Comparison of ENCODE assay signal across 17 cellular contexts in the genomic region with DNA sequence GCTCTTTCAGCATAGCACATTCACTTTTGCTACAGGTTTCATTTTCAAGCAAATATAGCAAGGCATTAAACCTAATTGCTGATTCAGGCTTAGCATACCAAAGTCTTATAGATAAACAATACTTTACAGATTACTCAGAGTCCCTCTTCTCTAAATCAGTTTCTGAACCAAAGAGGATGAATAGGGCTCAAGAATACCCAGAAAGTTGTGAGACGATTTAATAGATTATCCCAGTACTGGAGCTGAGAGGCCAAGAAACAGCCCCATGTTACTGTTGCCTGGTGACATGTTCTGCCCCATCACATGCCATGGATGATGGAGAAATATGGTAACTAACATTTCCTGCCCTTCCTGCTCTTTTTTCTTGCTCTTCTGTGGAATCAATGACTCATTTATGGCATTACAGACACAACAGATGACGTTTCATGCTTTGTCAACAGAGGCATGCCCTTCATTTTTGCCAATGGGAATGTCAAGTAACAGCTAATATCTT. TPM values are rescaled to one million over a fixed set of nuclear protein-coding genes. Genes with fewer than 3 reads are reported as not detected.
A peak's percentile ranks its signal among the peaks of the same experiment; 100 is the strongest.
DNase-seq lines count a peak whose midpoint lies in the region; TF ChIP-seq lines count a peak whose summit lies in the region.
"Had no signal": no experiment of that assay in that cellular context is flagged by ENCODE, and none has a peak within 500 bp of the region (broad histone marks: within the 10 kb centered on the region; RNA-seq: fewer than 3 reads in every experiment).

No MANE protein-coding gene starts in this region.

- DNase-seq in MCF 10A (ENCODE audit: unreplicated experiment), result peak; percentile 68
- no peak for DNase-seq in breast epithelium (ENCODE audit: low spot score in 2 of 2)
- peak; percentile 29 for DNase-seq in SK-MEL-5 (ENCODE audit: low read depth, low spot score)
- peak; percentile 80 for DNase-seq in fibroblast of the aortic adventitia (ENCODE audit: low read depth)
- DNase-seq in type B pancreatic cell (ENCODE audit: extremely low spot score, unreplicated experiment), result no peak
- no peak for DNase-seq in posterior vena cava (ENCODE audit: low spot score)
- no peak for DNase-seq in medulla oblongata (ENCODE audit: extremely low spot score)
- DNase-seq in NCI-H345 treated with DMSO at 0.1 percent for 48 hours (lab: John Stamatoyannopoulos, UW; ENCODE audit: unreplicated experiment), result no peak
- DNase-seq: activated CD4-positive, alpha-beta T cell treated with anti-CD3 and anti-CD28 coated beads, Interleukin-2, amount 50 U/mL, for 48 hours; BE2C; hippocampal formation; naive thymus-derived CD8-positive, alpha-beta T cell; NCI-H2081 treated with DMSO at 0.1 percent for 48 hours; SHP77 treated with DMSO at 0.1 percent for 48 hours; stimulated activated CD4-positive, alpha-beta T cell treated with anti-CD3 and anti-CD28 coated beads, Interleukin-4, amount 100 ng/mL, for 24 hours had no signal

- peak overlapping the region in 1 of 2 donors; percentile 13 for H3K27ac ChIP-seq in breast epithelium
- H3K27ac ChIP-seq: vagina had no signal

- H3K4me1 ChIP-seq in breast epithelium, result no peaks in the 10 kb centered on the region
- H3K4me1 ChIP-seq: BE2C had no signal

- no TSS peak for BruUV-seq in MCF 10A (replicated peaks; lab: Mats Ljungman, UMichigan)

- no peaks in the 10 kb centered on the region for H3K27me3 Mint-ChIP-seq in MCF 10A (ENCODE audit: insufficient read depth, unreplicated experiment)
- H3K27me3 Mint-ChIP-seq in type B pancreatic cell, result no peaks in the 10 kb centered on the region

- TF ChIP-seq CTCF in MCF 10A (IDR thresholded peaks at IDR 0.05; ENCODE audit: unreplicated experiment) (no peak), breast epithelium (IDR thresholded peaks at IDR 0.05) (no peak), fibroblast of the aortic adventitia (IDR thresholded peaks at IDR 0.05; ENCODE audit: insufficient read depth, low read length) (no peak), type B pancreatic cell (conservative IDR thresholded peaks at IDR 0.05) (no peak)

- H3K4me3 Mint-ChIP-seq in MCF 10A (ENCODE audit: unreplicated experiment) (no peak overlapping the region), type B pancreatic cell (no peak overlapping the region)
- H3K4me3 Mint-ChIP-seq: naive thymus-derived CD8-positive, alpha-beta T cell had no signal

- H3K36me3 ChIP-seq in breast epithelium, result no peaks in the 10 kb centered on the region
- H3K36me3 ChIP-seq: BE2C, vagina had no signal

- no peak for TF ChIP-seq POLR2A in breast epithelium (IDR thresholded peaks at IDR 0.05)

- H3K27ac Mint-ChIP-seq in MCF 10A (ENCODE audit: low read depth, unreplicated experiment) (peak overlapping the region; percentile 93), type B pancreatic cell (peak overlapping the region; percentile 79)
- H3K27ac Mint-ChIP-seq: naive thymus-derived CD8-positive, alpha-beta T cell had no signal

- H3K9me3 Mint-ChIP-seq in MCF 10A (ENCODE audit: unreplicated experiment) (peaks cover 14% of the 10 kb centered on the region), type B pancreatic cell (peaks cover 23% of the 10 kb centered on the region)
- H3K9me3 Mint-ChIP-seq: naive thymus-derived CD8-positive, alpha-beta T cell had no signal

- H3K9me3 ChIP-seq in breast epithelium, result no peaks in the 10 kb centered on the region
- H3K9me3 ChIP-seq: BE2C, vagina had no signal

- H3K4me3 ChIP-seq in breast epithelium (no peak overlapping the region), fibroblast of the aortic adventitia (ENCODE audit: low read depth, low read length) (no peak overlapping the region)
- H3K4me3 ChIP-seq: GM12878, vagina had no signal

- in situ Hi-C loops in SK-MEL-5 (cut with HindIII; ENCODE audit: low pct_unique_long_range_greater_than_20kb, low sequenced_read_pairs), result no loop called here

- peaks cover 20% of the 10 kb centered on the region for H3K4me1 Mint-ChIP-seq in MCF 10A (ENCODE audit: insufficient read depth, unreplicated experiment)
- H3K4me1 Mint-ChIP-seq in type B pancreatic cell (ENCODE audit: unreplicated experiment), result peaks cover 14% of the 10 kb centered on the region
- H3K4me1 Mint-ChIP-seq: naive thymus-derived CD8-positive, alpha-beta T cell had no signal

- POLR2A ChIA-PET in MCF 10A (lab: Yijun Ruan, JAX), result interaction anchor here (1.0 to 2.1 kb wide), 6 partner anchors 10 to 202 kb away, joined by 3 to 18 read pairs (median 4); no protein-coding TSS in a partner anchor

- H3K36me3 Mint-ChIP-seq in MCF 10A (ENCODE audit: insufficient read depth, unreplicated experiment) (peaks cover 7% of the 10 kb centered on the region), type B pancreatic cell (no peaks in the 10 kb centered on the region)

- intact Hi-C loops in MCF 10A (cut with micrococcal nuclease) (no loop called here), breast epithelium (cut with DNase I; ENCODE audit: low total_unique reads) (no loop called here), posterior vena cava (cut with DNase I) (no loop called here)

- CTCF ChIA-PET in MCF 10A (lab: Yijun Ruan, JAX), result interaction anchor here (0.9 kb wide), 1 partner anchor 397 kb away, joined by 3 read pairs; no protein-coding TSS in a partner anchor

- no peaks in the 10 kb centered on the region for H3K27me3 ChIP-seq in breast epithelium
- H3K27me3 ChIP-seq: BE2C, vagina had no signal

RNA-seq across cellular contexts. Expression of gene SSBP2, which starts 18.1 kb away (rescaled TPM):
- total RNA-seq in MCF 10A (2022) (36.0 and 52.7 TPM in 2 replicates), breast epithelium (100 to 1,000 TPM in 1 of 3 donors, 10 to 100 TPM in 2; 65.5 to 110 (median 76.6) TPM), fibroblast of the aortic adventitia (ENCODE audit: low replicate concordance) (11.3 and 34.3 TPM in 2 replicates), type B pancreatic cell (ENCODE audit: low replicate concordance) (85.2 and 102 TPM in 2 replicates), posterior vena cava (10 to 100 TPM; 68.7 to 88.6 TPM)
- total RNA-seq in SK-MEL-5 (2014; rRNA removed; shearing (Covaris generic)), result 4.0 and 7.9 TPM in 2 replicates
- 5.9 and 10.5 TPM in 2 replicates for polyA plus RNA-seq in SK-MEL-5 (2015; cell fraction: cytosol; rRNA removed)
- polyA plus RNA-seq in SK-MEL-5 (2015; cell fraction: nucleus; rRNA removed), result 6.6 and 12.3 TPM in 2 replicates

Comparison
In these comparisons a context has a peak if more than half of its experiments do, and no peak if none do; other contexts are left out.
1. DNase-seq: peak in MCF 10A (single experiment), SK-MEL-5 (single experiment) and fibroblast of the aortic adventitia (single experiment); none in breast epithelium (0 of 2), type B pancreatic cell (single experiment), posterior vena cava (single experiment), medulla oblongata (single experiment) and NCI-H345 treated with DMSO at 0.1 percent for 48 hours (single experiment).